In the genomic region with DNA sequence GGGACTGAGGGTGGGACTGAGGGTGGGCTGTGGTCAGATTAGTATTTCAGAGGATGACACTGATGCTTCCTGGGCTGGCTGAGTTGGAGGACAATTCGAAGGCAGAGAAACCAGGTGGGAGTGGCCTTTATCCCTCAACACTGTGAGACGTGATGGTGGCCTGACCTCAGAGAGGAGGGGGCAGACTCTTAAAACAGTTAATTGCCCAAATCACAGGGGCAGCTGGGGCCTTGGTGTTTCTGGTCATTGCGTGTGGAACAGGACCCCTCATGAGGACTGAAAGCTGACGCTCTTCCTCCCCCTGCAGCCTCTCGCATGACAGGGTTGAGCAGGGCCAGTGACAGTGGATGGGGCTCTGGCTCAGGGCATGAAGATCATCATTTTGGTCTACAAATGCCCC, we compare ENCODE assay signal across 31 cellular contexts. TPM values are rescaled to one million over a fixed set of nuclear protein-coding genes. Genes with fewer than 3 reads are reported as not detected.
"Had no signal": no experiment of that assay in that cellular context is flagged by ENCODE, and none has a peak within 500 bp of the region (broad histone marks: within the 10 kb centered on the region; RNA-seq: fewer than 3 reads in every experiment).

No MANE protein-coding gene starts in this region.

- H3K4me2 ChIP-seq: smooth muscle cell had no signal

- ATAC-seq: naive thymus-derived CD4-positive, alpha-beta T cell had no signal

- H3K27me3 ChIP-seq: esophagus squamous epithelium, transverse colon had no signal

- H3K4me3 ChIP-seq: esophagus squamous epithelium, left ventricle myocardium inferior, SK-N-MC, smooth muscle cell, transverse colon had no signal

- H3K27ac Mint-ChIP-seq: activated CD4-positive, alpha-beta memory T cell treated with anti-CD3 and anti-CD28 coated beads for 36 hours; activated CD4-positive, alpha-beta T cell treated with anti-CD3 and anti-CD28 coated beads, Interleukin-2, amount 10 ng/mL, durations not matched to agents 24 days and 14 days; activated naive CD4-positive, alpha-beta T cell treated with anti-CD3 and anti-CD28 coated beads for 36 hours; activated naive CD8-positive, alpha-beta T cell treated with anti-CD3 and anti-CD28 coated beads, Interleukin-2, amount 10 ng/mL, durations not matched to agents 7 days and 5 days; activated T-helper 1 cell treated with anti-CD3 and anti-CD28 coated beads, Interleukin-12 subunit alpha, Interleukin-12 subunit beta, Interleukin-2, Interleukin-4 antibody, amounts not matched to agents 30 ng/mL and 10 ng/mL and 1 ng/mL, durations not matched to agents 14 hours and 24 hours and 36 hours; naive thymus-derived CD4-positive, alpha-beta T cell; progenitor cell of endocrine pancreas; T-helper 1 cell treated with Interleukin-12 subunit alpha and Interleukin-12 subunit beta and Interleukin-4 antibody, amounts not matched to agents 30 μg/mL and 1 μg/mL, for 36 hours had no signal

- H3K27me3 Mint-ChIP-seq: activated CD4-positive, alpha-beta memory T cell treated with anti-CD3 and anti-CD28 coated beads for 36 hours; activated CD4-positive, alpha-beta T cell treated with anti-CD3 and anti-CD28 coated beads, Interleukin-2, amount 10 ng/mL, durations not matched to agents 24 days and 14 days; naive thymus-derived CD4-positive, alpha-beta T cell; progenitor cell of endocrine pancreas had no signal

- H3K9me3 ChIP-seq: esophagus squamous epithelium, left ventricle myocardium inferior, transverse colon had no signal

- H3K9me3 Mint-ChIP-seq: activated CD4-positive, alpha-beta memory T cell treated with anti-CD3 and anti-CD28 coated beads for 36 hours; activated CD4-positive, alpha-beta T cell treated with anti-CD3 and anti-CD28 coated beads, Interleukin-2, amount 10 ng/mL, durations not matched to agents 24 days and 14 days; activated naive CD4-positive, alpha-beta T cell treated with anti-CD3 and anti-CD28 coated beads for 36 hours; activated naive CD8-positive, alpha-beta T cell treated with anti-CD3 and anti-CD28 coated beads, Interleukin-2, amount 10 ng/mL, durations not matched to agents 7 days and 5 days; activated T-helper 1 cell treated with anti-CD3 and anti-CD28 coated beads, Interleukin-12 subunit alpha, Interleukin-12 subunit beta, Interleukin-2, Interleukin-4 antibody, amounts not matched to agents 30 ng/mL and 10 ng/mL and 1 ng/mL, durations not matched to agents 14 hours and 24 hours and 36 hours; naive thymus-derived CD4-positive, alpha-beta T cell; T-helper 1 cell treated with Interleukin-12 subunit alpha and Interleukin-12 subunit beta and Interleukin-4 antibody, amounts not matched to agents 30 μg/mL and 1 μg/mL, for 36 hours had no signal

- H3K36me3 ChIP-seq: esophagus squamous epithelium, left ventricle myocardium inferior, transverse colon, WERI-Rb-1 had no signal

- H3K4me3 Mint-ChIP-seq: activated CD4-positive, alpha-beta memory T cell treated with anti-CD3 and anti-CD28 coated beads for 36 hours; activated CD4-positive, alpha-beta T cell treated with anti-CD3 and anti-CD28 coated beads, Interleukin-2, amount 10 ng/mL, durations not matched to agents 24 days and 14 days; activated naive CD4-positive, alpha-beta T cell treated with anti-CD3 and anti-CD28 coated beads for 36 hours; activated naive CD8-positive, alpha-beta T cell treated with anti-CD3 and anti-CD28 coated beads, Interleukin-2, amount 10 ng/mL, durations not matched to agents 7 days and 5 days; activated T-helper 1 cell treated with anti-CD3 and anti-CD28 coated beads, Interleukin-12 subunit alpha, Interleukin-12 subunit beta, Interleukin-2, Interleukin-4 antibody, amounts not matched to agents 30 ng/mL and 10 ng/mL and 1 ng/mL, durations not matched to agents 14 hours and 24 hours and 36 hours; naive thymus-derived CD4-positive, alpha-beta T cell; T-helper 1 cell treated with Interleukin-12 subunit alpha and Interleukin-12 subunit beta and Interleukin-4 antibody, amounts not matched to agents 30 μg/mL and 1 μg/mL, for 36 hours had no signal

- H3K36me3 Mint-ChIP-seq: activated CD4-positive, alpha-beta memory T cell treated with anti-CD3 and anti-CD28 coated beads for 36 hours; activated naive CD8-positive, alpha-beta T cell treated with anti-CD3 and anti-CD28 coated beads, Interleukin-2, amount 10 ng/mL, durations not matched to agents 7 days and 5 days; naive thymus-derived CD4-positive, alpha-beta T cell had no signal

- DNase-seq: activated CD4-positive, alpha-beta memory T cell treated with anti-CD3 and anti-CD28 coated beads for 36 hours; activated CD4-positive, alpha-beta T cell treated with anti-CD3 and anti-CD28 coated beads, Interleukin-2, amount 10 ng/mL, durations not matched to agents 24 days and 14 days; activated CD4-positive, CD25-positive, alpha-beta regulatory T cell treated with anti-CD3 and anti-CD28 coated beads, Interleukin-2, amount 50 U/mL, for 72 hours; activated CD8-positive, alpha-beta memory T cell treated with anti-CD3 and anti-CD28 coated beads, Interleukin-2, amount 50 U/mL, for 4 hours; activated effector memory CD4-positive, alpha-beta T cell treated with anti-CD3 and anti-CD28 coated beads, Interleukin-2, amount 50 U/mL, for 16 hours; activated naive CD4-positive, alpha-beta T cell treated with anti-CD3 and anti-CD28 coated beads for 36 hours; activated naive CD8-positive, alpha-beta T cell treated with anti-CD3 and anti-CD28 coated beads, Interleukin-2, amount 10 ng/mL, durations not matched to agents 7 days and 5 days; activated T-cell treated with anti-CD3 and anti-CD28 coated beads, Interleukin-2, amount 50 U/mL, for 1 hour; amygdala; central memory CD4-positive, alpha-beta T cell; effector CD8-positive, alpha-beta T cell; esophagus squamous epithelium; kidney glomerular epithelial cell; left ventricle myocardium inferior; naive thymus-derived CD4-positive, alpha-beta T cell; stimulated activated CD4-positive, alpha-beta T cell treated with anti-CD3 and anti-CD28 coated beads, Interleukin-15, amount 100 ng/mL, for 24 hours; stimulated activated CD4-positive, alpha-beta T cell treated with anti-CD3 and anti-CD28 coated beads, Interleukin-2, amount 100 ng/mL, for 24 hours; stimulated activated naive CD4-positive, alpha-beta T cell treated with Interleukin-2 at 50 U/mL for 16 hours; SW 1271; T-helper 9 cell; transverse colon; WERI-Rb-1 had no signal

- H3K4me1 Mint-ChIP-seq: activated CD4-positive, alpha-beta T cell treated with anti-CD3 and anti-CD28 coated beads, Interleukin-2, amount 10 ng/mL, durations not matched to agents 24 days and 14 days had no signal

- H3K27ac ChIP-seq: epithelial cell of prostate, esophagus squamous epithelium, left ventricle myocardium inferior, SK-N-MC, transverse colon, WERI-Rb-1 had no signal

RNA-seq across cellular contexts. Expression of gene DNASE1L3, which starts 18.7 kb away (rescaled TPM):
- total RNA-seq: activated CD4-positive, alpha-beta memory T cell treated with anti-CD3 and anti-CD28 coated beads for 36 hours; activated CD4-positive, alpha-beta T cell treated with anti-CD3 and anti-CD28 coated beads, Interleukin-2, amount 10 ng/mL, durations not matched to agents 24 days and 14 days; activated CD8-positive, alpha-beta memory T cell treated with anti-CD3 and anti-CD28 coated beads for 36 hours; activated naive CD4-positive, alpha-beta T cell treated with anti-CD3 and anti-CD28 coated beads for 36 hours; activated naive CD8-positive, alpha-beta T cell treated with anti-CD3 and anti-CD28 coated beads, Interleukin-2, amount 10 ng/mL, durations not matched to agents 7 days and 5 days; activated T-helper 1 cell treated with anti-CD3 and anti-CD28 coated beads, Interleukin-12 subunit alpha, Interleukin-12 subunit beta, Interleukin-2, Interleukin-4 antibody, amounts not matched to agents 30 ng/mL and 10 ng/mL and 1 ng/mL, durations not matched to agents 14 hours and 24 hours and 36 hours; osteocyte; progenitor cell of endocrine pancreas; renal cortical epithelial cell; smooth muscle cell had no signal
- polyA plus RNA-seq: naive thymus-derived CD4-positive, alpha-beta T cell had no signal
